In genomic region chr2:173669271-173669853, GRCh38 we compare ENCODE assay signal across 30 cellular contexts.
A peak's percentile ranks its signal among the peaks of the same experiment; 100 is the strongest.
DNase-seq lines count a peak whose midpoint lies in the region; ATAC-seq and TF ChIP-seq lines count a peak whose summit lies in the region.
"Had no signal": no experiment of that assay in that cellular context is flagged by ENCODE, and none has a peak within 500 bp of the region (broad histone marks: within the 10 kb centered on the region; RNA-seq: fewer than 3 reads in every experiment).

No MANE protein-coding gene starts in this region.

- peaks cover 16% of the 10 kb centered on the region for H3K27me3 Mint-ChIP-seq in HFFc6 (ENCODE audit: insufficient read depth)

- in situ Hi-C loops in astrocyte of the spinal cord (cut with HindIII; ENCODE audit: low sequenced_read_pairs), result no loop called here

- no peak overlapping the region for H3K27ac ChIP-seq in foreskin keratinocyte
- H3K27ac ChIP-seq: brain microvascular endothelial cell, epithelial cell of prostate, heart left ventricle, PC-9, prostate gland, sigmoid colon, tibial nerve had no signal

- no peaks in the 10 kb centered on the region for H3K27me3 ChIP-seq in foreskin keratinocyte
- H3K27me3 ChIP-seq: brain microvascular endothelial cell, sigmoid colon, tibial nerve had no signal

- H3K4me3 ChIP-seq in astrocyte of the spinal cord (ENCODE audit: low read depth, low read length), result no peak overlapping the region
- H3K4me3 ChIP-seq: heart left ventricle, K562, PC-9, prostate gland, sigmoid colon, tibial nerve had no signal

- H3K9me3 Mint-ChIP-seq in HFFc6, result no peaks in the 10 kb centered on the region
- H3K9me3 Mint-ChIP-seq: activated CD8-positive, alpha-beta T cell treated with anti-CD3 and anti-CD28 coated beads for 36 hours; activated naive CD4-positive, alpha-beta T cell treated with anti-CD3 and anti-CD28 coated beads for 36 hours; natural killer cell; stimulated activated effector memory CD8-positive, alpha-beta T cell treated with anti-CD3 and anti-CD28 coated beads, Interleukin-12 subunit alpha, Interleukin-12 subunit beta, amount 100 ng/mL, for 72 hours had no signal

- ATAC-seq in foreskin keratinocyte (no peak), HG03520 (IDR thresholded peaks at IDR 0.05; ENCODE audit: unreplicated experiment) (no peak)
- ATAC-seq: activated CD8-positive, alpha-beta T cell treated with anti-CD3 and anti-CD28 coated beads for 36 hours; heart left ventricle; K562; natural killer cell; stimulated activated effector memory CD8-positive, alpha-beta T cell treated with anti-CD3 and anti-CD28 coated beads, Interleukin-12 subunit alpha, Interleukin-12 subunit beta, amount 100 ng/mL, for 72 hours had no signal

- peaks cover 14% of the 10 kb centered on the region for H3K4me1 ChIP-seq in foreskin keratinocyte
- H3K4me1 ChIP-seq: heart left ventricle, prostate gland, sigmoid colon, tibial nerve had no signal

- H3K4me3 Mint-ChIP-seq in HFFc6, result no peak overlapping the region
- H3K4me3 Mint-ChIP-seq: activated CD8-positive, alpha-beta T cell treated with anti-CD3 and anti-CD28 coated beads for 36 hours; activated naive CD4-positive, alpha-beta T cell treated with anti-CD3 and anti-CD28 coated beads for 36 hours; CD4-positive, alpha-beta memory T cell; natural killer cell; stimulated activated effector memory CD8-positive, alpha-beta T cell treated with anti-CD3 and anti-CD28 coated beads, Interleukin-12 subunit alpha, Interleukin-12 subunit beta, amount 100 ng/mL, for 72 hours had no signal

- DNase-seq in AG08395 (ENCODE audit: low spot score) (peak; percentile 21), HFFc6 (peak; percentile 12), astrocyte of the spinal cord (ENCODE audit: low read depth, low spot score) (peak; percentile 30), foreskin keratinocyte (peak; percentile 22 to 47), DMS114 treated with DMSO at 0.1 percent for 48 hours (lab: John Stamatoyannopoulos, UW; ENCODE audit: unreplicated experiment) (no peak), DMS 273 treated with DMSO at 0.1 percent for 48 hours (lab: John Stamatoyannopoulos, UW) (no peak), GM20000 (ENCODE audit: low spot score) (no peak)
- DNase-seq: activated CD8-positive, alpha-beta T cell treated with anti-CD3 and anti-CD28 coated beads for 36 hours; activated naive CD4-positive, alpha-beta T cell treated with anti-CD3 and anti-CD28 coated beads for 36 hours; brain microvascular endothelial cell; CD4-positive, alpha-beta memory T cell; heart left ventricle; MM.1S; natural killer cell; NCI-H1417; NCI-H2081; NCI-H2227 treated with DMSO at 0.1 percent for 48 hours; NCI-H526 treated with DMSO at 0.1 percent for 48 hours; NK-92 treated with Interleukin-12 subunit alpha and Interleukin-12 subunit beta, amount 100 ng/mL, for 24 hours; nucleus accumbens; SHP77; sigmoid colon; stimulated activated CD4-positive, alpha-beta T cell treated with anti-CD3 and anti-CD28 coated beads, Interleukin-15, amount 100 ng/mL, for 24 hours had no signal

- H3K36me3 Mint-ChIP-seq in HFFc6 (ENCODE audit: low read depth), result no peaks in the 10 kb centered on the region
- H3K36me3 Mint-ChIP-seq: CD4-positive, alpha-beta memory T cell; natural killer cell; stimulated activated effector memory CD8-positive, alpha-beta T cell treated with anti-CD3 and anti-CD28 coated beads, Interleukin-12 subunit alpha, Interleukin-12 subunit beta, amount 100 ng/mL, for 72 hours had no signal

- TF ChIP-seq CTCF in HFFc6 (IDR thresholded peaks at IDR 0.05), result no peak
- no peak for TF ChIP-seq CTCF in astrocyte of the spinal cord (IDR thresholded peaks at IDR 0.05; ENCODE audit: low read depth, low read length)
- TF ChIP-seq CTCF in foreskin keratinocyte (conservative IDR thresholded peaks at IDR 0.05), result no peak
- TF ChIP-seq CTCF in GM20000 (IDR thresholded peaks at IDR 0.05; ENCODE audit: extremely low read depth, missing control alignments), result no peak

- H3K4me1 Mint-ChIP-seq in HFFc6 (ENCODE audit: low read depth), result peaks cover 8% of the 10 kb centered on the region; the same call in 1 of the 2 replicates
- H3K4me1 Mint-ChIP-seq: natural killer cell; stimulated activated effector memory CD8-positive, alpha-beta T cell treated with anti-CD3 and anti-CD28 coated beads, Interleukin-12 subunit alpha, Interleukin-12 subunit beta, amount 100 ng/mL, for 72 hours had no signal

- H3K27ac Mint-ChIP-seq in HFFc6, result no peak overlapping the region
- H3K27ac Mint-ChIP-seq: activated CD8-positive, alpha-beta T cell treated with anti-CD3 and anti-CD28 coated beads for 36 hours; activated naive CD4-positive, alpha-beta T cell treated with anti-CD3 and anti-CD28 coated beads for 36 hours; CD4-positive, alpha-beta memory T cell; natural killer cell; stimulated activated effector memory CD8-positive, alpha-beta T cell treated with anti-CD3 and anti-CD28 coated beads, Interleukin-12 subunit alpha, Interleukin-12 subunit beta, amount 100 ng/mL, for 72 hours had no signal

Comparison
In these comparisons a context has a peak if more than half of its experiments do, and no peak if none do; other contexts are left out.
1. DNase-seq: peak in AG08395 (single experiment), HFFc6 (single experiment), astrocyte of the spinal cord (single experiment) and foreskin keratinocyte (2 of 2); none in DMS114 treated with DMSO at 0.1 percent for 48 hours (single experiment), DMS 273 treated with DMSO at 0.1 percent for 48 hours (single experiment) and GM20000 (single experiment).